Comparison of ENCODE assay signal across 17 cellular contexts in the genomic region with DNA sequence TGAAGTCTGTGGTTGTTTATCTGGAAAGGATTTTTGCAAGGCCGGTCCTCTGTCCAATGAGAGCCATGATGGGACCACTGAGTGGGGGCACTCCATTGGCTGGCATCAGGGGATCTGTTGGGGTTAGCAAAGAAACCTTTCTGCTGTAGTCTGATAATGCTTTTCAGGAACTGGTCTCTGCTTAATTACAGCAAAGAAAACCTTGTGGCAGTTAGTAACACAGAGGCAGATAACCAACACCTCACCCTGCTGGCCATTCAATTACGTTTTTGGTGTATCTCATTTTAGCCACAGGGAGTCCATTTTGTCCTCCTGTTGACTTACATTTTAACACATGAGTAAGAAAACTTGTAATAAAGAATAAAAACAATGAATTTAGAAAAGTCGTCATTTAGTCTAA.
DNase-seq lines count a peak whose midpoint lies in the region; ATAC-seq, FAIRE-seq and TF ChIP-seq lines count a peak whose summit lies in the region.
"Had no signal": no experiment of that assay in that cellular context is flagged by ENCODE, and none has a peak within 500 bp of the region (broad histone marks: within the 10 kb centered on the region; RNA-seq: fewer than 3 reads in every experiment).

No MANE protein-coding gene starts in this region.

- H3K4me1 ChIP-seq in H1 (replicated peaks in 1 of 4; ENCODE audit: control insufficient read depth in 3 of 4, insufficient read depth in 4 of 4, low read length in 3 of 4) (peaks cover 0 to 5% (median 0%) of the 10 kb centered on the region in 4 experiments; a peak in 1 of 7 replicates), neural progenitor cell (no peaks in the 10 kb centered on the region)
- H3K4me1 ChIP-seq: A549, HAP-1 had no signal

- H2AK5ac ChIP-seq in H1 (ENCODE audit: low read depth, low read length), result no peak overlapping the region

- H4K8ac ChIP-seq in H1 (ENCODE audit: extremely low read depth, insufficient read depth, low read length), result no peak overlapping the region

- no peak overlapping the region for H3K4me2 ChIP-seq in H1 (ENCODE audit: insufficient read depth in 1 of 2, low read depth in 2 of 2, low read length in 2 of 2)
- no peak overlapping the region for H3K4me2 ChIP-seq in neural progenitor cell
- H3K4me2 ChIP-seq: A549 had no signal

- peak; percentile 55 for DNase-seq in CMK (ENCODE audit: low read depth)
- DNase-seq in NCI-H69 (lab: John Stamatoyannopoulos, UW), result peak; percentile 51
- no peak for DNase-seq in H1 (ENCODE audit: low read depth in 1 of 2, low spot score in 2 of 2)
- DNase-seq in neural progenitor cell (ENCODE audit: low spot score), result no peak
- DNase-seq in activated T-helper 1 cell treated with anti-CD3 and anti-CD28 coated beads, Interleukin-12 subunit alpha, Interleukin-12 subunit beta, Interleukin-2, Interleukin-4 antibody, amounts not matched to agents 30 ng/mL and 10 ng/mL and 1 ng/mL, durations not matched to agents 14 hours and 24 hours and 36 hours (ENCODE audit: low spot score), result no peak
- no peak for DNase-seq in NCI-H1930 (lab: John Stamatoyannopoulos, UW)
- DNase-seq: AML-193; Calu3; CD4-positive, alpha-beta memory T cell; DMS79 treated with DMSO at 0.1 percent for 48 hours; GOT3 had no signal

- ATAC-seq in GM19463 (IDR thresholded peaks at IDR 0.05; ENCODE audit: unreplicated experiment), result no peak
- ATAC-seq: A549 had no signal

- CTCF ChIA-PET in H1 (lab: Charles Lee; ENCODE audit: partially characterized antibody), result no interaction called here

- H2AFZ ChIP-seq in H1 (ENCODE audit: low read length), result peak overlapping the region; percentile 61; the same call in 1 of the 2 replicates
- peak overlapping the region; percentile 93 for H2AFZ ChIP-seq in neural progenitor cell (replicated peaks)

- peaks cover 3% of the 10 kb centered on the region for H3K27me3 Mint-ChIP-seq in neural progenitor cell (ENCODE audit: insufficient read depth, low read depth)
- no peaks in the 10 kb centered on the region for H3K27me3 Mint-ChIP-seq in activated T-helper 1 cell treated with anti-CD3 and anti-CD28 coated beads, Interleukin-12 subunit alpha, Interleukin-12 subunit beta, Interleukin-2, Interleukin-4 antibody, amounts not matched to agents 30 ng/mL and 10 ng/mL and 1 ng/mL, durations not matched to agents 14 hours and 24 hours and 36 hours (ENCODE audit: insufficient read depth)
- H3K27me3 Mint-ChIP-seq: CD4-positive, alpha-beta memory T cell had no signal

- no peak overlapping the region for H3K18ac ChIP-seq in H1 (ENCODE audit: extremely low read depth, low read length)

- POLR2A ChIA-PET in H1 (lab: Charles Lee; ENCODE audit: partially characterized antibody), result no interaction called here

- FAIRE-seq in H1 (lab: Jason Lieb, UNC), result peak; percentile 36
- FAIRE-seq: A549, GM12891 had no signal

- intact Hi-C loops in activated T-helper 1 cell treated with anti-CD3 and anti-CD28 coated beads, Interleukin-12 subunit alpha, Interleukin-12 subunit beta, Interleukin-2, Interleukin-4 antibody, amounts not matched to agents 30 ng/mL and 10 ng/mL and 1 ng/mL, durations not matched to agents 14 hours and 24 hours and 36 hours (cut with micrococcal nuclease), result no loop called here

- no peak overlapping the region for H3K27ac Mint-ChIP-seq in neural progenitor cell
- no peak overlapping the region for H3K27ac Mint-ChIP-seq in activated T-helper 1 cell treated with anti-CD3 and anti-CD28 coated beads, Interleukin-12 subunit alpha, Interleukin-12 subunit beta, Interleukin-2, Interleukin-4 antibody, amounts not matched to agents 30 ng/mL and 10 ng/mL and 1 ng/mL, durations not matched to agents 14 hours and 24 hours and 36 hours
- H3K27ac Mint-ChIP-seq: CD4-positive, alpha-beta memory T cell had no signal

- peak; percentile 18 to 34; a peak in 2 of 4 replicates for TF ChIP-seq RAD21 in H1 (IDR thresholded peaks at IDR 0.05 in 1 of 2, conservative IDR thresholded peaks at IDR 0.05 in 1 of 2; ENCODE audit: low read depth in 2 of 2, low read length in 2 of 2)

- no peak overlapping the region for H3K14ac ChIP-seq in H1 (ENCODE audit: insufficient read length)

- H3K4me3 ChIP-seq in H1 (ENCODE audit: extremely low read depth in 1 of 4, insufficient read depth in 2 of 4, low read depth in 3 of 4, low read length in 4 of 4) (no peak overlapping the region), neural progenitor cell (no peak overlapping the region)
- H3K4me3 ChIP-seq: A549, HAP-1 had no signal

- H3K23me2 ChIP-seq in H1 (ENCODE audit: low read depth, low read length), result no peaks in the 10 kb centered on the region

- TF ChIP-seq CTCF in H1 (IDR thresholded peaks at IDR 0.05; ENCODE audit: control extremely low read depth in 1 of 3, insufficient read depth in 1 of 3, low read depth in 1 of 3, low read length in 3 of 3) (peak in 1 of 3 experiments; percentile 30; a peak in 1 of 4 replicates), neural progenitor cell (IDR thresholded peaks at IDR 0.05) (no peak)

- H3K27ac ChIP-seq in H1 (ENCODE audit: low read depth, low read length) (no peak overlapping the region), neural progenitor cell (no peak overlapping the region)
- H3K27ac ChIP-seq: 22Rv1, A549, C4-2B had no signal

- no peak overlapping the region for H2BK5ac ChIP-seq in H1 (ENCODE audit: low read depth, low read length)

- H4K5ac ChIP-seq in H1 (ENCODE audit: insufficient read length, low read depth, low read length), result no peak overlapping the region

- no peaks in the 10 kb centered on the region for H3F3A ChIP-seq in neural progenitor cell (ENCODE audit: low read depth)

- H3K9me3 Mint-ChIP-seq in neural progenitor cell, result no peaks in the 10 kb centered on the region
- no peaks in the 10 kb centered on the region for H3K9me3 Mint-ChIP-seq in activated T-helper 1 cell treated with anti-CD3 and anti-CD28 coated beads, Interleukin-12 subunit alpha, Interleukin-12 subunit beta, Interleukin-2, Interleukin-4 antibody, amounts not matched to agents 30 ng/mL and 10 ng/mL and 1 ng/mL, durations not matched to agents 14 hours and 24 hours and 36 hours

- no peak overlapping the region; the same call in 1 of the 2 replicates for H2BK12ac ChIP-seq in H1 (ENCODE audit: low read depth, low read length)

- no peaks in the 10 kb centered on the region for H3K36me3 ChIP-seq in H1 (ENCODE audit: control insufficient read depth in 2 of 4, insufficient read depth in 4 of 4, low read length in 3 of 4)
- no peaks in the 10 kb centered on the region for H3K36me3 ChIP-seq in neural progenitor cell
- H3K36me3 ChIP-seq: HAP-1 had no signal

- H3K9me3 ChIP-seq in H1 (ENCODE audit: insufficient read depth in 2 of 2, low read depth in 1 of 2, low read length in 1 of 2), result no peaks in the 10 kb centered on the region
- no peaks in the 10 kb centered on the region for H3K9me3 ChIP-seq in neural progenitor cell (ENCODE audit: low read depth)
- H3K9me3 ChIP-seq: HAP-1 had no signal

- H4K20me1 ChIP-seq in H1 (replicated peaks in 1 of 2; ENCODE audit: control insufficient read depth in 1 of 2, insufficient read depth in 2 of 2, low read length in 2 of 2) (no peaks in the 10 kb centered on the region), neural progenitor cell (ENCODE audit: low read depth) (no peaks in the 10 kb centered on the region)

- TF ChIP-seq POLR2A in H1 (IDR thresholded peaks at IDR 0.05; ENCODE audit: control extremely low read depth in 1 of 2, low read depth in 2 of 2, low read length in 2 of 2), result no peak

- H3K9ac ChIP-seq in H1 (replicated peaks in 1 of 4; ENCODE audit: extremely low read depth in 1 of 4, low read depth in 3 of 4, low read length in 3 of 4) (no peak overlapping the region), neural progenitor cell (no peak overlapping the region)

- H4K91ac ChIP-seq in H1 (replicated peaks; ENCODE audit: insufficient read length, low read length), result no peak overlapping the region

- H3K79me1 ChIP-seq in H1 (ENCODE audit: low read depth, low read length), result no peaks in the 10 kb centered on the region

- no peak overlapping the region for H2BK15ac ChIP-seq in H1 (ENCODE audit: low read length)

- 72% methylated on average over 3 of the region's 3 CpGs; no CpG with 5 or more reads in 1 of the 2 experiments for WGBS in H1 (ENCODE audit: extremely low coverage in 1 of 2, insufficient coverage in 1 of 2, insufficient read length in 1 of 2, insufficient replicate concordance in 2 of 2, low coverage in 1 of 2, low lambda C conversion rate in 2 of 2, missing lambda C conversion rate in 1 of 2), 2 experiments

- H3K27me3 ChIP-seq in H1 (replicated peaks in 1 of 4; ENCODE audit: control insufficient read depth in 3 of 4, extremely low read depth in 1 of 4, insufficient read depth in 3 of 4, low read length in 3 of 4) (no peaks in the 10 kb centered on the region), neural progenitor cell (no peaks in the 10 kb centered on the region)

- H2BK20ac ChIP-seq in H1 (ENCODE audit: low read length), result no peak overlapping the region

- H2BK120ac ChIP-seq in H1 (replicated peaks; ENCODE audit: low read depth, low read length), result no peak overlapping the region

- H3K4ac ChIP-seq in H1 (replicated peaks; ENCODE audit: insufficient read length, low read depth, low read length), result no peak overlapping the region

- H3K23ac ChIP-seq in H1 (ENCODE audit: insufficient read length), result no peak overlapping the region

- H3K4me3 Mint-ChIP-seq in neural progenitor cell, result no peak overlapping the region
- no peak overlapping the region for H3K4me3 Mint-ChIP-seq in activated T-helper 1 cell treated with anti-CD3 and anti-CD28 coated beads, Interleukin-12 subunit alpha, Interleukin-12 subunit beta, Interleukin-2, Interleukin-4 antibody, amounts not matched to agents 30 ng/mL and 10 ng/mL and 1 ng/mL, durations not matched to agents 14 hours and 24 hours and 36 hours
- H3K4me3 Mint-ChIP-seq: CD4-positive, alpha-beta memory T cell had no signal

- H3K4me1 Mint-ChIP-seq in neural progenitor cell, result no peaks in the 10 kb centered on the region
- no peaks in the 10 kb centered on the region for H3K4me1 Mint-ChIP-seq in activated T-helper 1 cell treated with anti-CD3 and anti-CD28 coated beads, Interleukin-12 subunit alpha, Interleukin-12 subunit beta, Interleukin-2, Interleukin-4 antibody, amounts not matched to agents 30 ng/mL and 10 ng/mL and 1 ng/mL, durations not matched to agents 14 hours and 24 hours and 36 hours (ENCODE audit: low read depth)
- H3K4me1 Mint-ChIP-seq: CD4-positive, alpha-beta memory T cell had no signal

- no peak overlapping the region for H3K56ac ChIP-seq in H1 (replicated peaks; ENCODE audit: insufficient read length, low read depth, low read length)

- H3K79me2 ChIP-seq in H1 (ENCODE audit: control insufficient read depth in 1 of 2, insufficient read depth in 2 of 2, low read length in 2 of 2) (no peaks in the 10 kb centered on the region), neural progenitor cell (ENCODE audit: low read depth) (no peaks in the 10 kb centered on the region)

- no peaks in the 10 kb centered on the region for H3K36me3 Mint-ChIP-seq in neural progenitor cell
- H3K36me3 Mint-ChIP-seq in activated T-helper 1 cell treated with anti-CD3 and anti-CD28 coated beads, Interleukin-12 subunit alpha, Interleukin-12 subunit beta, Interleukin-2, Interleukin-4 antibody, amounts not matched to agents 30 ng/mL and 10 ng/mL and 1 ng/mL, durations not matched to agents 14 hours and 24 hours and 36 hours (ENCODE audit: low read depth), result no peaks in the 10 kb centered on the region
- H3K36me3 Mint-ChIP-seq: CD4-positive, alpha-beta memory T cell had no signal

- no peak for TF ChIP-seq EP300 in H1 (IDR thresholded peaks at IDR 0.05; ENCODE audit: borderline replicate concordance in 1 of 2, low read depth in 2 of 2, low read length in 2 of 2)

Comparison
In these comparisons a context has a peak if more than half of its experiments do, and no peak if none do; other contexts are left out.
1. DNase-seq: peak in CMK (single experiment) and NCI-H69 (single experiment); none in H1 (0 of 2), neural progenitor cell (single experiment), activated T-helper 1 cell treated with anti-CD3 and anti-CD28 coated beads, Interleukin-12 subunit alpha, Interleukin-12 subunit beta, Interleukin-2, Interleukin-4 antibody, amounts not matched to agents 30 ng/mL and 10 ng/mL and 1 ng/mL, durations not matched to agents 14 hours and 24 hours and 36 hours (single experiment) and NCI-H1930 (0 of 2).